18 cellular contexts compared by ENCODE assay signal in genomic region chr12:24480766-24481449, GRCh38.
DNase-seq lines count a peak whose midpoint lies in the region; ATAC-seq and TF ChIP-seq lines count a peak whose summit lies in the region.
"Had no signal": no experiment of that assay in that cellular context is flagged by ENCODE, and none has a peak within 500 bp of the region (broad histone marks: within the 10 kb centered on the region; RNA-seq: fewer than 3 reads in every experiment).

No MANE protein-coding gene starts in this region.

- H3K9me3 ChIP-seq in OCI-LY3 (ENCODE audit: insufficient read depth, low read length) (no peaks in the 10 kb centered on the region), mesenchymal stem cell (ENCODE audit: control insufficient read depth, low read length) (no peaks in the 10 kb centered on the region)
- H3K9me3 ChIP-seq in CD8-positive, alpha-beta T cell (ENCODE audit: low read length), result no peaks in the 10 kb centered on the region
- H3K9me3 ChIP-seq: BE2C had no signal

- TF ChIP-seq CTCF in OCI-LY3 (IDR thresholded peaks at IDR 0.05; ENCODE audit: low read depth, low read length) (no peak), chondrocyte (IDR thresholded peaks at IDR 0.05) (no peak), RWPE1 (conservative IDR thresholded peaks at IDR 0.05; ENCODE audit: low read depth) (no peak)
- no peak for TF ChIP-seq CTCF in CD8-positive, alpha-beta T cell (IDR thresholded peaks at IDR 0.05)

- in situ Hi-C loops in Caki2 (cut with HindIII; ENCODE audit: low pct_unique_long_range_greater_than_20kb, low sequenced_read_pairs), result no loop called here

- H3K9ac ChIP-seq in OCI-LY3 (ENCODE audit: low read length), result peak overlapping the region; percentile 69
- H3K9ac ChIP-seq in mesenchymal stem cell (ENCODE audit: low read length), result no peak overlapping the region

- H3K4me3 Mint-ChIP-seq in chondrocyte (ENCODE audit: unreplicated experiment), result no peak overlapping the region
- H3K4me3 Mint-ChIP-seq in CD8-positive, alpha-beta T cell, result no peak overlapping the region
- H3K4me3 Mint-ChIP-seq: CD4-positive, CD25-positive, alpha-beta regulatory T cell; H9 had no signal

- H2AFZ ChIP-seq in OCI-LY3 (ENCODE audit: low read depth, low read length) (no peak overlapping the region), mesenchymal stem cell (ENCODE audit: low read depth, low read length) (no peak overlapping the region)

- H3K23ac ChIP-seq in mesenchymal stem cell (ENCODE audit: low read length in 2 of 2), result no peak overlapping the region

- CTCF ChIA-PET in CD8-positive, alpha-beta T cell (lab: Charles Lee), result no interaction called here
- CTCF ChIA-PET in RWPE1 (lab: Yijun Ruan, JAX), result interaction anchor here (0.8 kb wide), 1 partner anchor 8 kb away, joined by 3 read pairs; no protein-coding TSS in a partner anchor

- DNase-seq in Caki2 (ENCODE audit: low read depth) (peak; percentile 26), chondrocyte (ENCODE audit: low spot score) (no peak), mesenchymal stem cell (peak; percentile 42), COLO829 (ENCODE audit: low spot score) (no peak), RWPE1 (ENCODE audit: low spot score) (no peak)
- no peak for DNase-seq in CD8-positive, alpha-beta T cell
- DNase-seq: ACHN; BE2C; C1 segment of cervical spinal cord; CD4-positive, CD25-positive, alpha-beta regulatory T cell; DMS 273 treated with DMSO at 0.1 percent for 48 hours; DMS53; DND-41; EL; H9 had no signal

- H3K79me1 ChIP-seq in mesenchymal stem cell (replicated peaks; ENCODE audit: low read length, poor library complexity, severe bottlenecking), result peaks cover 6% of the 10 kb centered on the region

- peaks cover 88% of the 10 kb centered on the region for H3K79me2 ChIP-seq in OCI-LY3 (ENCODE audit: low read length)

- no peak overlapping the region for H2BK12ac ChIP-seq in mesenchymal stem cell (ENCODE audit: low read length in 2 of 2)

- H3K18ac ChIP-seq in mesenchymal stem cell (ENCODE audit: low read depth in 1 of 2, low read length in 2 of 2), result no peak overlapping the region

- H2BK120ac ChIP-seq in mesenchymal stem cell (ENCODE audit: low read depth, low read length), result no peak overlapping the region

- H3K36me3 ChIP-seq in OCI-LY3 (replicated peaks; ENCODE audit: low read depth, low read length) (peaks cover 22% of the 10 kb centered on the region), mesenchymal stem cell (ENCODE audit: control insufficient read depth in 1 of 2, insufficient read depth in 2 of 2, low read depth in 1 of 2, low read length in 2 of 2) (no peaks in the 10 kb centered on the region)
- no peaks in the 10 kb centered on the region for H3K36me3 ChIP-seq in CD8-positive, alpha-beta T cell (ENCODE audit: insufficient read depth, low read length)
- H3K36me3 ChIP-seq: BE2C had no signal

- H2BK15ac ChIP-seq in mesenchymal stem cell (ENCODE audit: low read depth, poor library complexity, severe bottlenecking), result no peak overlapping the region

- no peak overlapping the region for H3K4ac ChIP-seq in mesenchymal stem cell (ENCODE audit: low read depth in 1 of 2, low read length in 2 of 2)

- H3K27me3 Mint-ChIP-seq in chondrocyte (ENCODE audit: low read depth), result no peaks in the 10 kb centered on the region
- H3K27me3 Mint-ChIP-seq in CD8-positive, alpha-beta T cell (ENCODE audit: low read depth), result no peaks in the 10 kb centered on the region

- H3K4me2 ChIP-seq in OCI-LY3 (ENCODE audit: low read length), result peak overlapping the region; percentile 85
- no peak overlapping the region for H3K4me2 ChIP-seq in mesenchymal stem cell (ENCODE audit: low read length, poor library complexity, severe bottlenecking)

- no peak overlapping the region for H3K14ac ChIP-seq in mesenchymal stem cell (ENCODE audit: low read length in 2 of 2)

- H3K27me3 ChIP-seq in OCI-LY3 (ENCODE audit: low read depth, low read length), result no peaks in the 10 kb centered on the region
- no peaks in the 10 kb centered on the region for H3K27me3 ChIP-seq in mesenchymal stem cell (ENCODE audit: control insufficient read depth in 1 of 2, insufficient read depth in 1 of 2, low read length in 2 of 2)
- H3K27me3 ChIP-seq in CD8-positive, alpha-beta T cell (ENCODE audit: insufficient read depth, low read length), result no peaks in the 10 kb centered on the region
- H3K27me3 ChIP-seq: BE2C had no signal

- no peak for ATAC-seq in CD8-positive, alpha-beta T cell
- ATAC-seq: GM12878 had no signal

- H3K36me3 Mint-ChIP-seq in chondrocyte (ENCODE audit: low read depth), result no peaks in the 10 kb centered on the region
- no peaks in the 10 kb centered on the region for H3K36me3 Mint-ChIP-seq in CD8-positive, alpha-beta T cell
- H3K36me3 Mint-ChIP-seq: CD4-positive, CD25-positive, alpha-beta regulatory T cell had no signal

- no peaks in the 10 kb centered on the region for H4K20me1 ChIP-seq in OCI-LY3 (ENCODE audit: insufficient read depth, low read length)

- intact Hi-C loops in CD8-positive, alpha-beta T cell (cut with DNase I, micrococcal nuclease), result no loop called here

- H3K9me3 Mint-ChIP-seq in chondrocyte (ENCODE audit: low read depth), result peaks cover 7% of the 10 kb centered on the region
- no peaks in the 10 kb centered on the region for H3K9me3 Mint-ChIP-seq in CD8-positive, alpha-beta T cell
- H3K9me3 Mint-ChIP-seq: H9 had no signal

- POLR2A ChIA-PET in CD8-positive, alpha-beta T cell (lab: Charles Lee), result no interaction called here
- POLR2A ChIA-PET in RWPE1 (lab: Yijun Ruan, JAX; ENCODE audit: low non-redundant PET), result no interaction called here

- H2AK5ac ChIP-seq in mesenchymal stem cell (ENCODE audit: low read length, severe bottlenecking), result no peak overlapping the region

- H2BK5ac ChIP-seq in mesenchymal stem cell (ENCODE audit: low read depth, low read length, poor library complexity, severe bottlenecking), result no peak overlapping the region

- H3K27ac Mint-ChIP-seq in chondrocyte (ENCODE audit: unreplicated experiment), result peak overlapping the region; percentile 27
- no peak overlapping the region for H3K27ac Mint-ChIP-seq in CD8-positive, alpha-beta T cell
- H3K27ac Mint-ChIP-seq: H9 had no signal

- peaks cover 48% of the 10 kb centered on the region for H3K4me1 Mint-ChIP-seq in chondrocyte (ENCODE audit: low read depth)
- H3K4me1 Mint-ChIP-seq in CD8-positive, alpha-beta T cell (ENCODE audit: low read depth), result no peaks in the 10 kb centered on the region
- H3K4me1 Mint-ChIP-seq: CD4-positive, CD25-positive, alpha-beta regulatory T cell had no signal

- no peak overlapping the region for H4K91ac ChIP-seq in mesenchymal stem cell (ENCODE audit: low read length)

- WGBS in mesenchymal stem cell, result 70% methylated on average over 4 of the region's 5 CpGs

- peak overlapping the region; percentile 96 for H3K27ac ChIP-seq in OCI-LY3 (ENCODE audit: low read length)
- H3K27ac ChIP-seq in mesenchymal stem cell (ENCODE audit: low read length, poor library complexity, severe bottlenecking), result no peak overlapping the region
- H3K27ac ChIP-seq in CD8-positive, alpha-beta T cell (ENCODE audit: low read depth, low read length), result no peak overlapping the region
- no peak overlapping the region for H3K27ac ChIP-seq in RWPE1
- H3K27ac ChIP-seq: HL-60 had no signal

- no peak overlapping the region for H4K8ac ChIP-seq in mesenchymal stem cell (ENCODE audit: low read length)

- H3K4me3 ChIP-seq in OCI-LY3 (ENCODE audit: low read length), result peak overlapping the region; percentile 29; the same call in 1 of the 2 replicates
- H3K4me3 ChIP-seq in mesenchymal stem cell (ENCODE audit: insufficient read depth in 1 of 2, low read depth in 1 of 2, low read length in 2 of 2), result no peak overlapping the region
- H3K4me3 ChIP-seq in CD8-positive, alpha-beta T cell (ENCODE audit: low read depth, low read length), result no peak overlapping the region
- H3K4me3 ChIP-seq: GM12878 had no signal

- peaks cover 87% of the 10 kb centered on the region for H3K4me1 ChIP-seq in OCI-LY3 (ENCODE audit: low read length)
- H3K4me1 ChIP-seq in mesenchymal stem cell (ENCODE audit: control insufficient read depth, insufficient read depth, low read depth, low read length), result peaks cover 7% of the 10 kb centered on the region
- no peaks in the 10 kb centered on the region for H3K4me1 ChIP-seq in CD8-positive, alpha-beta T cell (ENCODE audit: insufficient read depth, low read length)
- H3K4me1 ChIP-seq: BE2C had no signal

Comparison
In these comparisons a context has a peak if more than half of its experiments do, and no peak if none do; other contexts are left out.
1. DNase-seq: peak in Caki2 (single experiment) and mesenchymal stem cell (single experiment); none in chondrocyte (single experiment), CD8-positive, alpha-beta T cell (0 of 7), COLO829 (single experiment) and RWPE1 (single experiment).